In genomic region chr14:72962829-72963312, GRCh38 we compare ENCODE assay signal across 1 cellular context.
TF ChIP-seq lines count a peak whose summit lies in the region.

No MANE protein-coding gene starts in this region.

TF ChIP-seq in HEK293, 187 proteins besides CTCF, POLR2A, EP300 and RAD21 (continued from another document):
- no peak for TF ChIP-seq PBX3 (CRISPR knock-in tag; IDR thresholded peaks at IDR 0.05)
- peak; percentile 11; the same call in 1 of the 2 replicates for TF ChIP-seq ZBTB44 (tag by site-specific recombination; IDR thresholded peaks at IDR 0.05)
- no peak for TF ChIP-seq ZSCAN16 (tag by site-specific recombination; IDR thresholded peaks at IDR 0.05)
- no peak for TF ChIP-seq ZNF133 (tag by site-specific recombination; IDR thresholded peaks at IDR 0.05)
- no peak for TF ChIP-seq HOXC10 (CRISPR knock-in tag; IDR thresholded peaks at IDR 0.05)
- TF ChIP-seq BCL11B (tag by site-specific recombination; IDR thresholded peaks at IDR 0.05; ENCODE audit: low read depth): no peak
- TF ChIP-seq ZNF2 (tag by site-specific recombination; IDR thresholded peaks at IDR 0.05): no peak; the same call in 1 of the 2 replicates
- no peak for TF ChIP-seq ZBTB11 (tag by site-specific recombination; conservative IDR thresholded peaks at IDR 0.05; ENCODE audit: low read depth)
- no peak for TF ChIP-seq ZNF16 (tag by site-specific recombination; IDR thresholded peaks at IDR 0.05; ENCODE audit: low read depth)
- TF ChIP-seq GLIS2 (tag by site-specific recombination; IDR thresholded peaks at IDR 0.05): no peak
- no peak for TF ChIP-seq ZNF645 (tag by site-specific recombination; IDR thresholded peaks at IDR 0.05)
- TF ChIP-seq ZNF416 (tag by site-specific recombination; IDR thresholded peaks at IDR 0.05): no peak
- no peak; the same call in 1 of the 2 replicates for TF ChIP-seq ZNF692 (tag by site-specific recombination; IDR thresholded peaks at IDR 0.05)
- peak; percentile 65; the same call in 1 of the 2 replicates for TF ChIP-seq KLF10 (tag by site-specific recombination; IDR thresholded peaks at IDR 0.05)
- no peak for TF ChIP-seq ZSCAN4 (tag by site-specific recombination; IDR thresholded peaks at IDR 0.05)
- TF ChIP-seq ZNF174 (tag by site-specific recombination; IDR thresholded peaks at IDR 0.05): no peak
- TF ChIP-seq ZNF558 (tag by site-specific recombination; IDR thresholded peaks at IDR 0.05): peak; percentile 30; the same call in 1 of the 2 replicates
- TF ChIP-seq ZFP69B (tag by site-specific recombination; IDR thresholded peaks at IDR 0.05): no peak
- TF ChIP-seq ZNF610 (tag by site-specific recombination; IDR thresholded peaks at IDR 0.05; ENCODE audit: borderline replicate concordance): no peak
- TF ChIP-seq ZNF449 (tag by site-specific recombination; IDR thresholded peaks at IDR 0.05): no peak; the same call in 1 of the 2 replicates
- TF ChIP-seq ZNF776 (tag by site-specific recombination; IDR thresholded peaks at IDR 0.05; ENCODE audit: borderline replicate concordance): no peak
- no peak for TF ChIP-seq ZBTB26 (tag by site-specific recombination; optimal IDR thresholded peaks at IDR 0.05)
TF ChIP-seq in HEK293: peak in this region for 25.
